Comparison of ENCODE assay signal across 14 cellular contexts in genomic region chr11:88384004-88384677, GRCh38. TPM values are rescaled to one million over a fixed set of nuclear protein-coding genes. Genes with fewer than 3 reads are reported as not detected.
A peak's percentile ranks its signal among the peaks of the same experiment; 100 is the strongest.
DNase-seq lines count a peak whose midpoint lies in the region; ATAC-seq and TF ChIP-seq lines count a peak whose summit lies in the region.
"Had no signal": no experiment of that assay in that cellular context is flagged by ENCODE, and none has a peak within 500 bp of the region (broad histone marks: within the 10 kb centered on the region; RNA-seq: fewer than 3 reads in every experiment).

No MANE protein-coding gene starts in this region.

- peaks cover 50% of the 10 kb centered on the region for H3K4me1 ChIP-seq in PC-9 (replicated peaks; ENCODE audit: insufficient read depth)
- H3K4me1 ChIP-seq in muscle layer of colon (ENCODE audit: insufficient read depth, low read length): peaks cover 10% of the 10 kb centered on the region
- H3K4me1 ChIP-seq: BLaER1 had no signal

- intact Hi-C loops in PC-9 (cut with micrococcal nuclease; ENCODE audit: unreplicated experiment): loop anchor here (2.0 to 5.0 kb wide), 4 partner anchors 19 to 158 kb away; partner anchors contain the start of gene CTSC

- H3K4me3 ChIP-seq in PC-9: peak overlapping the region; percentile 37; the same call in 1 of the 2 replicates
- no peak overlapping the region for H3K4me3 ChIP-seq in choroid plexus epithelial cell (ENCODE audit: low read depth, low read length)
- no peak overlapping the region for H3K4me3 ChIP-seq in muscle layer of colon (ENCODE audit: low read depth in 1 of 2, low read length in 2 of 2)
- H3K4me3 ChIP-seq: BLaER1 had no signal

- CTCF ChIA-PET in PC-9 (lab: Charles Lee): no interaction called here

- no peak for TF ChIP-seq CTCF in PC-9 (conservative IDR thresholded peaks at IDR 0.05)
- no peak for TF ChIP-seq CTCF in choroid plexus epithelial cell (conservative IDR thresholded peaks at IDR 0.05; ENCODE audit: low read depth, low read length)

- H4K20me1 ChIP-seq in PC-9 (ENCODE audit: insufficient read depth): no peaks in the 10 kb centered on the region
- H4K20me1 ChIP-seq: BLaER1 had no signal

- POLR2A ChIA-PET in PC-9 (lab: Charles Lee; ENCODE audit: unreplicated experiment): interaction anchor here (0.6 kb wide), 4 partner anchors 26 to 48 kb away, joined by 3 to 7 read pairs (median 4); partner anchors contain the start of gene CTSC

- H3F3A ChIP-seq in PC-9 (ENCODE audit: insufficient read depth, low read depth): peaks cover 27% of the 10 kb centered on the region

- H2AFZ ChIP-seq in PC-9: peak overlapping the region; percentile 10; the same call in 1 of the 2 replicates

- no TSS peak for BruUV-seq in PC-9 (replicated peaks; lab: Mats Ljungman, UMichigan)

- H3K9me3 ChIP-seq in PC-9 (ENCODE audit: insufficient read depth, low read depth) (no peaks in the 10 kb centered on the region; the same call in 1 of the 2 replicates), muscle layer of colon (ENCODE audit: low read length) (no peaks in the 10 kb centered on the region)
- H3K9me3 ChIP-seq: BLaER1 had no signal

- DNase-seq in ELR (ENCODE audit: low read depth): peak; percentile 58
- DNase-seq in PC-9: peak in 1 of 2 experiments; percentile 81
- DNase-seq in choroid plexus epithelial cell (ENCODE audit: low read depth): peak; percentile 53
- DNase-seq in NCI-H187 (lab: John Stamatoyannopoulos, UW): no peak
- DNase-seq in DMS153 (lab: John Stamatoyannopoulos, UW): no peak
- DNase-seq in activated gamma-delta T cell treated with Interleukin-2 at 50 U/mL for 16 hours: no peak
- DNase-seq: activated CD4-positive, alpha-beta T cell treated with anti-CD3 and anti-CD28 coated beads for 48 hours; aorta; GOT3; left ventricle myocardium superior; T-cell had no signal

- H3K27ac ChIP-seq in PC-9 (peak overlapping the region; percentile 44), muscle layer of colon (ENCODE audit: low read depth, low read length) (peak overlapping the region; percentile 31)
- H3K27ac ChIP-seq: BLaER1 had no signal

- H3K9ac ChIP-seq in muscle layer of colon (ENCODE audit: low read length): no peak overlapping the region
- H3K9ac ChIP-seq: BLaER1 had no signal

- H3K27me3 ChIP-seq in PC-9 (ENCODE audit: insufficient read depth, low read depth) (no peaks in the 10 kb centered on the region), muscle layer of colon (ENCODE audit: control insufficient read depth in 1 of 2, insufficient read depth in 2 of 2, low read length in 2 of 2) (no peaks in the 10 kb centered on the region)
- H3K27me3 ChIP-seq: BLaER1 had no signal

- H3K79me2 ChIP-seq in PC-9 (ENCODE audit: low read depth): no peaks in the 10 kb centered on the region

- H3K4me2 ChIP-seq in PC-9: peak overlapping the region; percentile 76
- H3K4me2 ChIP-seq: BLaER1 had no signal

- no peak for ATAC-seq in GM18502 (IDR thresholded peaks at IDR 0.05; ENCODE audit: poor library complexity, unreplicated experiment)
- ATAC-seq: left ventricle myocardium superior, T-cell had no signal

- H3K9me2 ChIP-seq in PC-9 (ENCODE audit: insufficient read depth): 0 out of 2 replicates have a peak, but pooled peaks cover 15% of the 10 kb centered on the region

- H3K36me3 ChIP-seq in PC-9 (ENCODE audit: low read depth): no peaks in the 10 kb centered on the region
- H3K36me3 ChIP-seq in muscle layer of colon (ENCODE audit: insufficient read depth, low read length): no peaks in the 10 kb centered on the region
- H3K36me3 ChIP-seq: BLaER1 had no signal

RNA-seq across cellular contexts. Expression of gene CTSC, which starts 46.6 kb away (rescaled TPM):
- 119 and 124 TPM in 2 replicates for total RNA-seq in PC-9 (2021)

Comparison
In these comparisons a context has a peak if more than half of its experiments do, and no peak if none do; other contexts are left out.
1. DNase-seq: peak in ELR (single experiment) and choroid plexus epithelial cell (single experiment); none in NCI-H187 (0 of 2), DMS153 (single experiment) and activated gamma-delta T cell treated with Interleukin-2 at 50 U/mL for 16 hours (single experiment).